In the genomic region with DNA sequence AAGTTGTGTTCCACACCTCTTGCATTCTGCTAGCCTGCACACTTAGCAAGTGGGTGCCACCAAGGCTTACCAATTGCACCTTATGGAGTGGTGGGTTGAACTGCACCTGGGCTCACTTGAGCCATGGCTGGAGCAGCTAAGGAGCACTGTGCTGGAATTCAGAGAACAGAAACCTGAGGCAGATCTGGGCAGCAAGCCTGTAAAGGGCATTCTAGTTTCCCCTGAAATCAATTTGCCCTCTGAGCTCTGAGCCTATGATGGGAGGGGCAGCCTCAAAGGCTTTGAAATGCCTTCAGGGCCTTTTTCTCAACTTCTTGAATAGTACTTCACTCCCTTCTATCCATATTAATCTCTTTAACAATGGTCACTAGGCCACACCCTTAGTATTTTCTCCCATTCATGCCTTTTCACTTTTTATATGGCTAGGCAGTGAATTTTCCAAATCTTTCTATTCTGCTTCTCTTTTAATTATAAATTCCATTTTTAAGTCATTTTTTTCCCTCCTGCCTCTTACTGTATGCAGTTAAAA, we compare ENCODE assay signal across 17 cellular contexts. TPM values are rescaled to one million over a fixed set of nuclear protein-coding genes. Genes with fewer than 3 reads are reported as not detected.
"Had no signal": no experiment of that assay in that cellular context is flagged by ENCODE, and none has a peak within 500 bp of the region (broad histone marks: within the 10 kb centered on the region; RNA-seq: fewer than 3 reads in every experiment).

No MANE protein-coding gene starts in this region.

- H3K4me1 ChIP-seq: ascending aorta, sigmoid colon, stomach had no signal

- H3K4me3 ChIP-seq: ascending aorta, dorsolateral prefrontal cortex, heart left ventricle, ovary, sigmoid colon, stomach, thoracic aorta had no signal

- FAIRE-seq: bronchial epithelial cell had no signal

- H3K27ac ChIP-seq: ascending aorta, dorsolateral prefrontal cortex, heart left ventricle, ovary, sigmoid colon, stomach, thoracic aorta had no signal

- H3K27ac Mint-ChIP-seq: T-helper 1 cell treated with Interleukin-12 subunit alpha and Interleukin-12 subunit beta and Interleukin-4 antibody, amounts not matched to agents 30 μg/mL and 1 μg/mL, for 36 hours had no signal

- ATAC-seq: heart left ventricle, left lobe of liver had no signal

- H3K9me3 ChIP-seq: ascending aorta, heart left ventricle, ovary, sigmoid colon, stomach, thoracic aorta had no signal

- H3K27me3 ChIP-seq: ascending aorta, dorsolateral prefrontal cortex, heart left ventricle, ovary, sigmoid colon, stomach had no signal

- DNase-seq: activated CD4-positive, alpha-beta T cell treated with anti-CD3 and anti-CD28 coated beads, Interleukin-2, amount 50 U/mL, for 1 hour; activated CD4-positive, CD25-positive, alpha-beta regulatory T cell; activated effector memory CD4-positive, alpha-beta T cell treated with Interleukin-2 at 50 U/mL for 16 hours; dorsolateral prefrontal cortex; foreskin melanocyte; heart left ventricle; islet precursor cell; ovary; sigmoid colon; stimulated activated CD4-positive, alpha-beta T cell treated with anti-CD3 and anti-CD28 coated beads, Interleukin-12 subunit alpha, Interleukin-12 subunit beta, amount 100 ng/mL, for 4 hours; stomach had no signal

- H3K36me3 ChIP-seq: ascending aorta, heart left ventricle, ovary, sigmoid colon, stomach, thoracic aorta had no signal

- H3K4me3 Mint-ChIP-seq: neural crest cell; T-helper 1 cell treated with Interleukin-12 subunit alpha and Interleukin-12 subunit beta and Interleukin-4 antibody, amounts not matched to agents 30 μg/mL and 1 μg/mL, for 36 hours had no signal

RNA-seq across cellular contexts. Expression of gene BTLA, which starts 17.9 kb away (rescaled TPM):
- total RNA-seq: ascending aorta, bronchial epithelial cell, neural crest cell, sigmoid colon had no signal
- polyA plus RNA-seq: heart left ventricle had no signal
